9 cellular contexts compared by ENCODE assay signal in genomic region chr15:99239545-99240198, GRCh38. TPM values are rescaled to one million over a fixed set of nuclear protein-coding genes. Genes with fewer than 3 reads are reported as not detected.
DNase-seq lines count a peak whose midpoint lies in the region; ATAC-seq and TF ChIP-seq lines count a peak whose summit lies in the region.
"Had no signal": no experiment of that assay in that cellular context is flagged by ENCODE, and none has a peak within 500 bp of the region (broad histone marks: within the 10 kb centered on the region; RNA-seq: fewer than 3 reads in every experiment).

No MANE protein-coding gene starts in this region.

- H3K27me3 Mint-ChIP-seq in natural killer cell (ENCODE audit: low read depth in 2 of 2): peaks cover 20 to 54% of the 10 kb centered on the region in 2 donors
- H3K27me3 Mint-ChIP-seq in glutamatergic neuron (ENCODE audit: unreplicated experiment): no peaks in the 10 kb centered on the region

- H3K4me3 ChIP-seq in WERI-Rb-1 (ENCODE audit: low read depth, low read length): no peak overlapping the region

- intact Hi-C loops in natural killer cell (cut with micrococcal nuclease): no loop called here

- no peaks in the 10 kb centered on the region for H3K4me1 Mint-ChIP-seq in natural killer cell
- H3K4me1 Mint-ChIP-seq in glutamatergic neuron (ENCODE audit: low read depth, unreplicated experiment): peaks cover 3% of the 10 kb centered on the region

- no peak overlapping the region for H3K27ac ChIP-seq in WERI-Rb-1

- H3K27ac Mint-ChIP-seq in natural killer cell (no peak overlapping the region), glutamatergic neuron (ENCODE audit: unreplicated experiment) (no peak overlapping the region)
- H3K27ac Mint-ChIP-seq: activated naive CD8-positive, alpha-beta T cell had no signal

- H3K9me3 Mint-ChIP-seq in natural killer cell: no peaks in the 10 kb centered on the region
- no peaks in the 10 kb centered on the region for H3K9me3 Mint-ChIP-seq in glutamatergic neuron (ENCODE audit: unreplicated experiment)

- DNase-seq in natural killer cell: no peak
- DNase-seq in WERI-Rb-1: no peak
- no peak for DNase-seq in LoVo (ENCODE audit: low spot score)
- DNase-seq in glutamatergic neuron: no peak
- DNase-seq: Karpas-422 had no signal

- TF ChIP-seq CTCF in natural killer cell (IDR thresholded peaks at IDR 0.05) (no peak), WERI-Rb-1 (IDR thresholded peaks at IDR 0.05; ENCODE audit: low read depth, low read length) (no peak), glutamatergic neuron (IDR thresholded peaks at IDR 0.05; ENCODE audit: partially characterized antibody, unreplicated experiment) (no peak)

- H3K9me3 ChIP-seq in WERI-Rb-1 (ENCODE audit: severe bottlenecking): no peaks in the 10 kb centered on the region

- H3K36me3 Mint-ChIP-seq in natural killer cell (no peaks in the 10 kb centered on the region), glutamatergic neuron (ENCODE audit: unreplicated experiment) (no peaks in the 10 kb centered on the region)
- H3K36me3 Mint-ChIP-seq: activated naive CD8-positive, alpha-beta T cell had no signal

- H3K27me3 ChIP-seq in WERI-Rb-1 (ENCODE audit: insufficient read depth, low read depth, severe bottlenecking): no peaks in the 10 kb centered on the region

- no peaks in the 10 kb centered on the region for H3K36me3 ChIP-seq in WERI-Rb-1

- ATAC-seq in GM19043 (IDR thresholded peaks at IDR 0.05; ENCODE audit: low read depth, unreplicated experiment) (peak; percentile 84), HG02623 (IDR thresholded peaks at IDR 0.05; ENCODE audit: unreplicated experiment) (peak; percentile 95), HG03571 (IDR thresholded peaks at IDR 0.05; ENCODE audit: unreplicated experiment) (peak; percentile 86), natural killer cell (peak in 2 of 3 donors; percentile 61 to 67)

- H3K4me3 Mint-ChIP-seq in natural killer cell (no peak overlapping the region), glutamatergic neuron (ENCODE audit: unreplicated experiment) (no peak overlapping the region)
- H3K4me3 Mint-ChIP-seq: activated naive CD8-positive, alpha-beta T cell had no signal

RNA-seq across cellular contexts. Expression of gene TTC23, which starts 9.7 kb away (rescaled TPM):
- total RNA-seq in natural killer cell (1 to 10 TPM in 2 of 3 donors, under 1 TPM in 1; 0.75 to 1.1 (median 1.0) TPM), glutamatergic neuron (ENCODE audit: unreplicated experiment) (7.8 TPM)

RNA-seq across cellular contexts. Expression of gene LRRC28, which starts 11.6 kb away (rescaled TPM):
- total RNA-seq in natural killer cell: 10 to 100 TPM; 18.2 to 20.9 (median 18.7) TPM
- 49.6 TPM for total RNA-seq in glutamatergic neuron (ENCODE audit: unreplicated experiment)
